Comparison of ENCODE assay signal across 11 cellular contexts in the genomic region with DNA sequence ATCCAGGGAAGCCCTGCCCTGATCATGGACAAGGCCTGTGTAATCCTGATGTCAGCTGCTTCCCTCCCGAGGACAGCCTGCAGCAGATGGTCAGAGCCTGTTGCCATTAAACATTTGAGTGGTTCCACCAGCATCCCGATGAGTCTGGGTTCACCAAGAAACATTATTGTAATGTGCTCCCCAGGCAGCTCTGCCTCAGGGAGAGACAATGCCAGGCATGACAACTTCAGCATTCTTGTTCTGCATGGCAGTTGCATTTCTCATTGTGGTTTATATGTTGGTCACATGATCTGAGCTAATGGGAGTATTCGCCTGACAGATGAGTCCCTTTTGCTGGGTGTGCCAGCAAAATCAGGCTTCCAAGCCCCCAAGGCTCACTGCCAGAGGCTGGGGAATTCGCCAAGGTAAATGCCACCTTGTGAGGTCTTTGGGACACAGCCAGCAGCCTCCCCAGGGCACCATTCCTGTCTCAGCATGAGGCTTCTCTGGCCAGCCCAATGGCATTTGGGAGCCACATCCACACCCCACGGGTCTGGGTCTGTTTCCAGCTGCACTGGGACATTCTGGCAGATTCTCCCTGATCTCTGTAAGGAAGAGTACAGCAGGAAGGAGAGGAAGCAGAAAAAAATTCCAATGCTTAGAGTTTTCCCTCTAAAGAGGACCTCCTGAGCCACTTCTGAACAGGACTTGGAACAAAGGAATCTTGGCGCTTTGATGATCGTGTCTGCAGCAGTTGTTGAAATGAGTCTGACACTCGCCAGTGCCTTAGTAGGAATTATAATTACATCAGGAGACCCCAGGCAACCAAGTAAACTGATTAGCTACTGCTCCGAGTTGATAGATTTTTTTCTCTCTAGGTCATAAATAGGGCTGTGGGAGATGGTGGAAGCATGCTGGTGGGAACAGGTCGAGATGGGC. TPM values are rescaled to one million over a fixed set of nuclear protein-coding genes. Genes with fewer than 3 reads are reported as not detected.
DNase-seq lines count a peak whose midpoint lies in the region; ATAC-seq and TF ChIP-seq lines count a peak whose summit lies in the region.
"Had no signal": no experiment of that assay in that cellular context is flagged by ENCODE, and none has a peak within 500 bp of the region (broad histone marks: within the 10 kb centered on the region; RNA-seq: fewer than 3 reads in every experiment).

No MANE protein-coding gene starts in this region.

- H3K4me1 ChIP-seq in heart right ventricle, result peaks cover 6 to 30% (median 15%) of the 10 kb centered on the region in 9 donors
- H3K4me1 ChIP-seq in upper lobe of right lung, result no peaks in the 10 kb centered on the region
- H3K4me1 ChIP-seq: BLaER1 had no signal

- H3K27me3 ChIP-seq in heart right ventricle (peaks cover 0 to 3% (median 0%) of the 10 kb centered on the region in 7 donors), upper lobe of right lung (peaks cover 10% of the 10 kb centered on the region)
- H3K27me3 ChIP-seq: BLaER1, heart left ventricle, right atrium auricular region had no signal

- ATAC-seq in heart right ventricle (peak in 5 of 8 donors; percentile 18 to 27 (median 22)), left cardiac atrium (no peak), esophagus mucosa (peak; percentile 45), upper lobe of right lung (peak; percentile 37), GM19328 (IDR thresholded peaks at IDR 0.05; ENCODE audit: unreplicated experiment) (no peak), HG02938 (IDR thresholded peaks at IDR 0.05; ENCODE audit: unreplicated experiment) (no peak)

- intact Hi-C loops in heart right ventricle (cut with DNase I), result no loop called here
- intact Hi-C loops in left cardiac atrium (cut with DNase I), result no loop called here
- intact Hi-C loops in upper lobe of right lung (cut with DNase I), result no loop called here

- H3K27ac ChIP-seq in heart right ventricle, result no peak overlapping the region
- H3K27ac ChIP-seq in upper lobe of right lung, result no peak overlapping the region
- H3K27ac ChIP-seq: BLaER1, heart left ventricle, right atrium auricular region had no signal

- H3K36me3 ChIP-seq in heart right ventricle, result no peaks in the 10 kb centered on the region
- no peaks in the 10 kb centered on the region for H3K36me3 ChIP-seq in upper lobe of right lung
- H3K36me3 ChIP-seq: BLaER1, heart left ventricle, right atrium auricular region had no signal

- WGBS in heart right ventricle, 2 donors, result 32 to 34% methylated on average over 10 of the region's 10 CpGs

- peaks cover 0 to 4% (median 0%) of the 10 kb centered on the region in 11 donors for H3K9me3 ChIP-seq in heart right ventricle
- H3K9me3 ChIP-seq in upper lobe of right lung, result no peaks in the 10 kb centered on the region
- H3K9me3 ChIP-seq: BLaER1 had no signal

- DNase-seq in heart right ventricle (no peak), left cardiac atrium (no peak), RPMI7951 (ENCODE audit: low read depth) (peak; percentile 88), upper lobe of right lung (no peak), activated gamma-delta T cell treated with Interleukin-2 at 50 U/mL for 16 hours (no peak)
- DNase-seq: heart left ventricle had no signal

- H3K4me3 ChIP-seq in heart right ventricle (no peak overlapping the region), upper lobe of right lung (no peak overlapping the region)
- H3K4me3 ChIP-seq: BLaER1, heart left ventricle, right atrium auricular region had no signal

- TF ChIP-seq CTCF in heart right ventricle (IDR thresholded peaks at IDR 0.05) (no peak), upper lobe of right lung (IDR thresholded peaks at IDR 0.05) (no peak)

RNA-seq across cellular contexts. Expression of gene KCNIP1, which starts 18.6 kb away (rescaled TPM):
- under 1 TPM in 4 of 10 donors, not detected in 6; 0.11 to 0.67 (median 0.27) TPM for total RNA-seq in heart right ventricle
- under 1 TPM in 1 of 2 donors, not detected in 1; 0.06 TPM for polyA plus RNA-seq in heart right ventricle
- total RNA-seq in left cardiac atrium, result not detected
- not detected in 2 replicates for total RNA-seq in RPMI7951 (2014; rRNA removed; shearing (Covaris generic))
- total RNA-seq in esophagus mucosa, result not detected
- 2.7 TPM for total RNA-seq in upper lobe of right lung
- total RNA-seq: right atrium auricular region had no signal
- polyA plus RNA-seq: heart left ventricle had no signal

Comparison
In these comparisons a context has a peak if more than half of its experiments do, and no peak if none do; other contexts are left out.
1. ATAC-seq: peak in heart right ventricle (5 of 8), esophagus mucosa (single experiment) and upper lobe of right lung (single experiment); none in left cardiac atrium (0 of 2), GM19328 (single experiment) and HG02938 (single experiment).